Comparison of ENCODE assay signal across 21 cellular contexts in genomic region chr15:77603616-77604406, GRCh38. TPM values are rescaled to one million over a fixed set of nuclear protein-coding genes. Genes with fewer than 3 reads are reported as not detected.
DNase-seq lines count a peak whose midpoint lies in the region; ATAC-seq and TF ChIP-seq lines count a peak whose summit lies in the region.
"Had no signal": no experiment of that assay in that cellular context is flagged by ENCODE, and none has a peak within 500 bp of the region (broad histone marks: within the 10 kb centered on the region; RNA-seq: fewer than 3 reads in every experiment).

No MANE protein-coding gene starts in this region.

- H3K27me3 Mint-ChIP-seq in brain, result no peaks in the 10 kb centered on the region
- H3K27me3 Mint-ChIP-seq in nephron (ENCODE audit: low read depth), result no peaks in the 10 kb centered on the region
- H3K27me3 Mint-ChIP-seq: activated B cell treated with CpG ODN at 0.5 μM for 24 hours; activated naive CD8-positive, alpha-beta T cell treated with anti-CD3 and anti-CD28 coated beads for 36 hours had no signal

- H3K4me3 Mint-ChIP-seq in brain (peak overlapping the region in 2 of 5 experiments; percentile 3 to 7), nephron (peak overlapping the region in 1 of 3 experiments; percentile 19)
- H3K4me3 Mint-ChIP-seq: activated CD8-positive, alpha-beta T cell treated with anti-CD3 and anti-CD28 coated beads, Interleukin-2, amount 10 ng/mL, durations not matched to agents 7 days and 5 days; T-helper 1 cell treated with Interleukin-12 subunit alpha and Interleukin-12 subunit beta and Interleukin-4 antibody, amounts not matched to agents 30 μg/mL and 1 μg/mL, for 36 hours had no signal

- H3K27me3 ChIP-seq in BLaER1 treated with 17β-estradiol and CSF1 and Interleukin-3, amounts not matched to agents 10 nM and 100 nM, result no peaks in the 10 kb centered on the region
- no peaks in the 10 kb centered on the region for H3K27me3 ChIP-seq in HUES48 (ENCODE audit: control insufficient read depth, insufficient read depth, low read length)
- H3K27me3 ChIP-seq: brain microvascular endothelial cell, testis had no signal

- H3K9me3 Mint-ChIP-seq in brain (no peaks in the 10 kb centered on the region), nephron (no peaks in the 10 kb centered on the region)
- H3K9me3 Mint-ChIP-seq: activated B cell treated with CpG ODN at 0.5 μM for 24 hours; activated naive CD8-positive, alpha-beta T cell treated with anti-CD3 and anti-CD28 coated beads for 36 hours; activated T-cell treated with anti-CD3 and anti-CD28 coated beads, Interleukin-2, amount 50 U/mL, for 72 hours; T-helper 1 cell treated with Interleukin-12 subunit alpha and Interleukin-12 subunit beta and Interleukin-4 antibody, amounts not matched to agents 30 μg/mL and 1 μg/mL, for 36 hours had no signal

- H3K9me3 ChIP-seq in BLaER1 treated with 17β-estradiol and CSF1 and Interleukin-3, amounts not matched to agents 10 nM and 100 nM (replicated peaks in 1 of 11), result no peaks in the 10 kb centered on the region
- H3K9me3 ChIP-seq in HUES48 (ENCODE audit: control insufficient read depth, insufficient read depth, low read length), result no peaks in the 10 kb centered on the region
- H3K9me3 ChIP-seq: left lung, testis had no signal

- H3K27ac Mint-ChIP-seq in brain (peak overlapping the region in 4 of 5 experiments; percentile 46 to 99 (median 74)), nephron (peak overlapping the region; percentile 7 to 73 (median 18))
- H3K27ac Mint-ChIP-seq: activated B cell treated with CpG ODN at 0.5 μM for 24 hours; activated CD8-positive, alpha-beta T cell treated with anti-CD3 and anti-CD28 coated beads, Interleukin-2, amount 10 ng/mL, durations not matched to agents 7 days and 5 days; activated naive CD8-positive, alpha-beta T cell treated with anti-CD3 and anti-CD28 coated beads for 36 hours; activated T-cell treated with anti-CD3 and anti-CD28 coated beads, Interleukin-2, amount 50 U/mL, for 72 hours; T-helper 1 cell treated with Interleukin-12 subunit alpha and Interleukin-12 subunit beta and Interleukin-4 antibody, amounts not matched to agents 30 μg/mL and 1 μg/mL, for 36 hours had no signal

- TF ChIP-seq CTCF in brain (conservative IDR thresholded peaks at IDR 0.05), result no peak
- TF ChIP-seq CTCF in nephron (IDR thresholded peaks at IDR 0.05; ENCODE audit: unreplicated experiment in 3 of 3), result no peak

- no peak overlapping the region for H3K4me3 ChIP-seq in BLaER1 treated with 17β-estradiol and CSF1 and Interleukin-3, amounts not matched to agents 10 nM and 100 nM
- peak overlapping the region; percentile 47 for H3K4me3 ChIP-seq in HUES48 (ENCODE audit: low read depth, low read length)
- H3K4me3 ChIP-seq: left lung, testis had no signal

- H3K36me3 Mint-ChIP-seq in brain (no peaks in the 10 kb centered on the region), nephron (ENCODE audit: low read depth) (no peaks in the 10 kb centered on the region)
- H3K36me3 Mint-ChIP-seq: activated naive CD8-positive, alpha-beta T cell treated with anti-CD3 and anti-CD28 coated beads for 36 hours had no signal

- H3K9ac ChIP-seq in BLaER1 treated with 17β-estradiol and CSF1 and Interleukin-3, amounts not matched to agents 10 nM and 100 nM, result no peak overlapping the region
- no peak overlapping the region for H3K9ac ChIP-seq in HUES48 (ENCODE audit: low read depth, low read length)

- peaks cover 0 to 5% (median 0%) of the 10 kb centered on the region in 11 experiments; a peak in 2 of 22 replicates for H4K20me1 ChIP-seq in BLaER1 treated with 17β-estradiol and CSF1 and Interleukin-3, amounts not matched to agents 10 nM and 100 nM

- DNase-seq in UCSD-AML1 (lab: John Stamatoyannopoulos, UW; ENCODE audit: unreplicated experiment), result no peak
- no peak for DNase-seq in stimulated activated CD4-positive, alpha-beta T cell treated with anti-CD3 and anti-CD28 coated beads, Interleukin-4, amount 100 ng/mL, for 1 hour
- DNase-seq: activated B cell treated with CpG ODN at 0.5 μM for 24 hours; brain microvascular endothelial cell; erythroblast; NCI-H446 treated with DMSO at 0.1 percent for 48 hours; Right ventricle myocardium superior; stimulated activated CD4-positive, alpha-beta T cell treated with anti-CD3 and anti-CD28 coated beads, Interleukin-4, amount 100 ng/mL, for 24 hours had no signal

- no peaks in the 10 kb centered on the region for H3K36me3 ChIP-seq in BLaER1 treated with 17β-estradiol and CSF1 and Interleukin-3, amounts not matched to agents 10 nM and 100 nM
- no peaks in the 10 kb centered on the region for H3K36me3 ChIP-seq in HUES48 (ENCODE audit: control insufficient read depth, insufficient read depth, low read length)
- H3K36me3 ChIP-seq: brain microvascular endothelial cell, left lung had no signal

- peaks cover 35 to 67% (median 61%) of the 10 kb centered on the region in 10 experiments for H3K4me1 ChIP-seq in BLaER1 treated with 17β-estradiol and CSF1 and Interleukin-3, amounts not matched to agents 10 nM and 100 nM
- H3K4me1 ChIP-seq in HUES48 (ENCODE audit: control insufficient read depth, insufficient read depth, low read length), result peaks cover 38% of the 10 kb centered on the region
- H3K4me1 ChIP-seq: left lung had no signal

- ATAC-seq in HG03159 (IDR thresholded peaks at IDR 0.05; ENCODE audit: unreplicated experiment), result no peak
- no peak for ATAC-seq in GM21515 (IDR thresholded peaks at IDR 0.05; ENCODE audit: unreplicated experiment)
- ATAC-seq: left lung had no signal

- no peak overlapping the region; a peak in 1 of 22 replicates for H3K27ac ChIP-seq in BLaER1 treated with 17β-estradiol and CSF1 and Interleukin-3, amounts not matched to agents 10 nM and 100 nM
- no peak overlapping the region for H3K27ac ChIP-seq in HUES48 (ENCODE audit: low read depth, low read length)
- H3K27ac ChIP-seq: brain microvascular endothelial cell, left lung, testis had no signal

- H3K4me1 Mint-ChIP-seq in brain (peaks cover 81% of the 10 kb centered on the region), nephron (peaks cover 39% of the 10 kb centered on the region)

- peak overlapping the region in 9 of 11 experiments; percentile 71 to 87 (median 78); a peak in 16 of 22 replicates for H3K4me2 ChIP-seq in BLaER1 treated with 17β-estradiol and CSF1 and Interleukin-3, amounts not matched to agents 10 nM and 100 nM

RNA-seq across cellular contexts. Expression of gene LINGO1, which starts 28.9 kb away (rescaled TPM):
- polyA plus RNA-seq in brain (ENCODE audit: insufficient read depth, low read depth, low replicate concordance), result 40.6 TPM
- polyA plus RNA-seq: BJ had no signal
